17 cellular contexts compared by ENCODE assay signal in the genomic region with DNA sequence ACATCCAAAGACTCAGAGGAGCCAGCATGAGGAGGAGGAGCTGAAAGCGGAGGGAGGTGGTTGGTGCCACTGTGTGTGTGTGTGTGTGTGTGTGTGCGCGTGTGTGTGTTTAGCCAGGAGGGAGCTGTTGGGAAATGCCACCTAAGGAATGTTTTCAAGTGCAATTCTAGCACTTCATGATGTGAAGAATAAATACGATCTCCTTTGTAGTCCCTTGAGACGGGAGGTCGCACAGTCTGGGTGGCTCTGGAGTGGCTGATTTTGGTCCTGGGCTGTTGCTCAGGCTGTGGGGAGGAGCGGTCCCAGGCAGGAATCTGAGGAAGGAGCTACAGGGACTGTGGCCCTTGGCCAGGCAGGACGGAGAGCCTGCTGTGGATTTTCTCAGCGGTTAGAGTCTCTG.
"Had no signal": no experiment of that assay in that cellular context is flagged by ENCODE, and none has a peak within 500 bp of the region (broad histone marks: within the 10 kb centered on the region; RNA-seq: fewer than 3 reads in every experiment).

No MANE protein-coding gene starts in this region.

- H3K9me3 ChIP-seq: ascending aorta, thoracic aorta, uterus had no signal

- H3K27ac ChIP-seq: ascending aorta, coronary artery, thoracic aorta, uterus had no signal

- ATAC-seq: esophagus mucosa; left colon; stimulated activated naive CD8-positive, alpha-beta T cell treated with anti-CD3 and anti-CD28 coated beads, Interleukin-15, amount 100 ng/mL, for 72 hours had no signal

- H3K27me3 ChIP-seq: ascending aorta, uterus had no signal

- H3K36me3 ChIP-seq: ascending aorta, thoracic aorta, uterus had no signal

- H3K4me1 ChIP-seq: ascending aorta, uterus had no signal

- DNase-seq: activated CD4-positive, alpha-beta memory T cell treated with anti-CD3 and anti-CD28 coated beads for 36 hours; activated CD4-positive, CD25-positive, alpha-beta regulatory T cell treated with anti-CD3 and anti-CD28 coated beads, Interleukin-2, amount 50 U/mL, for 72 hours; activated gamma-delta T cell treated with Interleukin-2 at 50 U/mL for 16 hours; activated T-cell treated with anti-CD3 and anti-CD28 coated beads, Interleukin-2, amount 50 U/mL, for 48 hours; caudate nucleus; effector memory CD4-positive, alpha-beta T cell; glutamatergic neuron; left colon; mesendoderm; stimulated activated CD4-positive, alpha-beta T cell treated with anti-CD3 and anti-CD28 coated beads, Interleukin-15, amount 100 ng/mL, for 24 hours; stimulated activated CD4-positive, alpha-beta T cell treated with anti-CD3 and anti-CD28 coated beads, Interleukin-4, amount 100 ng/mL, for 24 hours; stimulated activated naive CD8-positive, alpha-beta T cell treated with anti-CD3 and anti-CD28 coated beads, Interleukin-15, amount 100 ng/mL, for 72 hours; uterus had no signal

- H3K4me3 ChIP-seq: ascending aorta, coronary artery, thoracic aorta, uterus had no signal
